Comparison of ENCODE assay signal across 22 cellular contexts in genomic region chr7:22819476-22819875, GRCh38. TPM values are rescaled to one million over a fixed set of nuclear protein-coding genes. Genes with fewer than 3 reads are reported as not detected.
DNase-seq lines count a peak whose midpoint lies in the region; ATAC-seq and TF ChIP-seq lines count a peak whose summit lies in the region.
"Had no signal": no experiment of that assay in that cellular context is flagged by ENCODE, and none has a peak within 500 bp of the region (broad histone marks: within the 10 kb centered on the region; RNA-seq: fewer than 3 reads in every experiment).

No MANE protein-coding gene starts in this region.

- no peak for ATAC-seq in GM21447 (IDR thresholded peaks at IDR 0.05; ENCODE audit: unreplicated experiment)
- ATAC-seq: A549, GM12878 had no signal

- H3K4me2 ChIP-seq in osteoblast (ENCODE audit: insufficient read depth, low read length): peak overlapping the region; percentile 89

- CTCF ChIA-PET in activated CD4-positive, alpha-beta T cell treated with anti-CD3 and anti-CD28 coated beads, Interleukin-2, amount 10 ng/mL, durations not matched to agents 7 days and 5 days (lab: Charles Lee): no interaction called here

- DNase-seq in activated CD4-positive, alpha-beta T cell treated with anti-CD3 and anti-CD28 coated beads, Interleukin-2, amount 10 ng/mL, durations not matched to agents 7 days and 5 days: no peak
- no peak for DNase-seq in activated CD4-positive, alpha-beta T cell treated with anti-CD3 and anti-CD28 coated beads for 4 hours
- DNase-seq in osteoblast (ENCODE audit: insufficient read length, low spot score, missing footprints) (no peak), KG1 (lab: John Stamatoyannopoulos, UW) (no peak), NCI-H1930 (lab: John Stamatoyannopoulos, UW) (no peak)
- DNase-seq: dermis blood vessel endothelial cell; DMS 273 treated with DMSO at 0.1 percent for 48 hours; HCEC 1CT; KBM-7; NCI-H1092; NCI-H2029 treated with DMSO at 0.1 percent for 48 hours; RPMI8226; stimulated activated CD4-positive, alpha-beta T cell treated with anti-CD3 and anti-CD28 coated beads, Interleukin-2, amount 100 ng/mL, for 48 hours had no signal

- peaks cover 8% of the 10 kb centered on the region for H3K27me3 Mint-ChIP-seq in activated CD4-positive, alpha-beta T cell treated with anti-CD3 and anti-CD28 coated beads, Interleukin-2, amount 10 ng/mL, durations not matched to agents 7 days and 5 days
- H3K27me3 Mint-ChIP-seq in brain: peaks cover 10% of the 10 kb centered on the region

- H3K27ac ChIP-seq in HUES48 (ENCODE audit: low read depth, low read length) (no peak overlapping the region), osteoblast (ENCODE audit: low read depth, low read length) (peak overlapping the region; percentile 28)
- H3K27ac ChIP-seq: A549; BLaER1 treated with 17β-estradiol and CSF1 and Interleukin-3, amounts not matched to agents 10 nM and 100 nM; prostate gland; skin epidermis had no signal

- TF ChIP-seq CTCF in brain (conservative IDR thresholded peaks at IDR 0.05) (no peak), osteoblast (IDR thresholded peaks at IDR 0.05; ENCODE audit: extremely low read depth, low read depth, low read length) (no peak)

- H3K36me3 ChIP-seq in HUES48 (ENCODE audit: control insufficient read depth, insufficient read depth, low read length) (peaks cover 49% of the 10 kb centered on the region), osteoblast (ENCODE audit: insufficient read depth, low read length) (peaks cover 42% of the 10 kb centered on the region)
- H3K36me3 ChIP-seq: prostate gland had no signal

- H3K27ac Mint-ChIP-seq in activated CD4-positive, alpha-beta T cell treated with anti-CD3 and anti-CD28 coated beads, Interleukin-2, amount 10 ng/mL, durations not matched to agents 7 days and 5 days: peak overlapping the region; percentile 93
- H3K27ac Mint-ChIP-seq in brain: peak overlapping the region in 4 of 5 experiments; percentile 36 to 81 (median 76)

- no peak overlapping the region for H3K4me3 Mint-ChIP-seq in activated CD4-positive, alpha-beta T cell treated with anti-CD3 and anti-CD28 coated beads, Interleukin-2, amount 10 ng/mL, durations not matched to agents 7 days and 5 days
- peak overlapping the region; percentile 78 to 99 (median 99) for H3K4me3 Mint-ChIP-seq in brain

- peaks cover 41% of the 10 kb centered on the region for H3K4me1 Mint-ChIP-seq in activated CD4-positive, alpha-beta T cell treated with anti-CD3 and anti-CD28 coated beads, Interleukin-2, amount 10 ng/mL, durations not matched to agents 7 days and 5 days
- H3K4me1 Mint-ChIP-seq in brain: peaks cover 59% of the 10 kb centered on the region

- H2AFZ ChIP-seq in osteoblast (ENCODE audit: low read length): no peak overlapping the region

- H4K20me1 ChIP-seq in osteoblast (ENCODE audit: insufficient read depth, low read length): peaks cover 12% of the 10 kb centered on the region

- H3K4me1 ChIP-seq in HUES48 (ENCODE audit: control insufficient read depth, insufficient read depth, low read length): peaks cover 20% of the 10 kb centered on the region
- peaks cover 27% of the 10 kb centered on the region for H3K4me1 ChIP-seq in osteoblast (ENCODE audit: insufficient read depth, low read length)
- H3K4me1 ChIP-seq: prostate gland had no signal

- H3K9me3 ChIP-seq in HUES48 (ENCODE audit: control insufficient read depth, insufficient read depth, low read length): no peaks in the 10 kb centered on the region
- no peaks in the 10 kb centered on the region for H3K9me3 ChIP-seq in osteoblast (ENCODE audit: low read depth, low read length)
- H3K9me3 ChIP-seq: A549; BLaER1 treated with 17β-estradiol and CSF1 and Interleukin-3, amounts not matched to agents 10 nM and 100 nM; prostate gland had no signal

- H3K79me2 ChIP-seq in osteoblast (ENCODE audit: insufficient read depth, low read length): peaks cover 51% of the 10 kb centered on the region

- H3K4me3 ChIP-seq in HUES48 (ENCODE audit: low read depth, low read length): 0 out of 2 replicates have a peak overlapping the region, but pooled peaks have one; percentile 13
- H3K4me3 ChIP-seq in osteoblast (ENCODE audit: insufficient read depth, low read length): no peak overlapping the region
- H3K4me3 ChIP-seq: A549; BLaER1 treated with 17β-estradiol and CSF1 and Interleukin-3, amounts not matched to agents 10 nM and 100 nM; GM12878; lung; prostate gland; skin epidermis had no signal

- peaks cover 27% of the 10 kb centered on the region for H3K36me3 Mint-ChIP-seq in activated CD4-positive, alpha-beta T cell treated with anti-CD3 and anti-CD28 coated beads, Interleukin-2, amount 10 ng/mL, durations not matched to agents 7 days and 5 days (ENCODE audit: low read depth)
- peaks cover 49% of the 10 kb centered on the region for H3K36me3 Mint-ChIP-seq in brain

- H3K27me3 ChIP-seq in HUES48 (ENCODE audit: control insufficient read depth, insufficient read depth, low read length) (no peaks in the 10 kb centered on the region), osteoblast (ENCODE audit: insufficient read depth, low read length) (no peaks in the 10 kb centered on the region)
- H3K27me3 ChIP-seq: BLaER1 treated with 17β-estradiol and CSF1 and Interleukin-3, amounts not matched to agents 10 nM and 100 nM had no signal

- H3K9me3 Mint-ChIP-seq in activated CD4-positive, alpha-beta T cell treated with anti-CD3 and anti-CD28 coated beads, Interleukin-2, amount 10 ng/mL, durations not matched to agents 7 days and 5 days: peaks cover 2% of the 10 kb centered on the region
- H3K9me3 Mint-ChIP-seq in brain: peaks cover 0 to 5% (median 0%) of the 10 kb centered on the region in 5 experiments

- no peak overlapping the region for H3K9ac ChIP-seq in HUES48 (ENCODE audit: low read depth, low read length)
- H3K9ac ChIP-seq: BLaER1 treated with 17β-estradiol and CSF1 and Interleukin-3, amounts not matched to agents 10 nM and 100 nM had no signal

- POLR2A ChIA-PET in activated CD4-positive, alpha-beta T cell treated with anti-CD3 and anti-CD28 coated beads, Interleukin-2, amount 10 ng/mL, durations not matched to agents 7 days and 5 days (lab: Charles Lee): no interaction called here

RNA-seq across cellular contexts. Expression of gene TOMM7, which starts 3.2 kb away (rescaled TPM):
- 100 to 1,000 TPM; 188 to 288 TPM for total RNA-seq in activated CD4-positive, alpha-beta T cell treated with anti-CD3 and anti-CD28 coated beads, Interleukin-2, amount 10 ng/mL, durations not matched to agents 7 days and 5 days
- 836 TPM for polyA plus RNA-seq in brain (ENCODE audit: insufficient read depth, low read depth, low replicate concordance)
- 144 and 197 TPM in 2 replicates for total RNA-seq in osteoblast
